9 cellular contexts compared by ENCODE assay signal in genomic region chr9:129142536-129142935, GRCh38. TPM values are rescaled to one million over a fixed set of nuclear protein-coding genes. Genes with fewer than 3 reads are reported as not detected.
DNase-seq lines count a peak whose midpoint lies in the region; ATAC-seq, FAIRE-seq and TF ChIP-seq lines count a peak whose summit lies in the region.
"Had no signal": no experiment of that assay in that cellular context is flagged by ENCODE, and none has a peak within 500 bp of the region (broad histone marks: within the 10 kb centered on the region; RNA-seq: fewer than 3 reads in every experiment).

No MANE protein-coding gene starts in this region.

- ATAC-seq in activated CD8-positive, alpha-beta memory T cell treated with anti-CD3 and anti-CD28 coated beads, Interleukin-2, amount 10 ng/mL, durations not matched to agents 7 days and 5 days, result no peak

- no peak for TF ChIP-seq EP300 in transverse colon (IDR thresholded peaks at IDR 0.05; ENCODE audit: low read depth)

- H3K27me3 ChIP-seq in mucosa of rectum (ENCODE audit: control insufficient read depth in 2 of 2, insufficient read depth in 2 of 2, low read length in 2 of 2), result no peaks in the 10 kb centered on the region
- no peaks in the 10 kb centered on the region for H3K27me3 ChIP-seq in transverse colon

- H3K36me3 Mint-ChIP-seq in activated CD8-positive, alpha-beta memory T cell treated with anti-CD3 and anti-CD28 coated beads, Interleukin-2, amount 10 ng/mL, durations not matched to agents 7 days and 5 days, result peaks cover 11% of the 10 kb centered on the region

- H3K27me3 Mint-ChIP-seq in activated CD8-positive, alpha-beta memory T cell treated with anti-CD3 and anti-CD28 coated beads, Interleukin-2, amount 10 ng/mL, durations not matched to agents 7 days and 5 days, result no peaks in the 10 kb centered on the region

- H3K36me3 ChIP-seq in mucosa of rectum (ENCODE audit: control insufficient read depth in 2 of 2, insufficient read depth in 2 of 2, low read length in 2 of 2) (peaks cover 2 to 16% of the 10 kb centered on the region in 2 donors), transverse colon (no peaks in the 10 kb centered on the region)

- no peak overlapping the region for H3K4me3 Mint-ChIP-seq in activated CD8-positive, alpha-beta memory T cell treated with anti-CD3 and anti-CD28 coated beads, Interleukin-2, amount 10 ng/mL, durations not matched to agents 7 days and 5 days

- peaks cover 46 to 62% of the 10 kb centered on the region in 2 donors for H3K4me1 ChIP-seq in mucosa of rectum (ENCODE audit: control insufficient read depth in 2 of 2, insufficient read depth in 2 of 2, low read length in 2 of 2)
- peaks cover 53 to 95% (median 81%) of the 10 kb centered on the region in 4 donors for H3K4me1 ChIP-seq in transverse colon

- H3K4me3 ChIP-seq in mucosa of rectum (ENCODE audit: low read length in 2 of 2), result peak overlapping the region in 1 of 2 donors; percentile 7
- H3K4me3 ChIP-seq in transverse colon, result no peak overlapping the region
- H3K4me3 ChIP-seq: mucosa of descending colon had no signal

- WGBS in transverse colon (ENCODE audit: low coverage in 1 of 2), 2 donors, result 60% methylated on average over 7 of the region's 7 CpGs; no CpG with 5 or more reads in 1 of the 2 donors

- no peaks in the 10 kb centered on the region for H3K9me3 Mint-ChIP-seq in activated CD8-positive, alpha-beta memory T cell treated with anti-CD3 and anti-CD28 coated beads, Interleukin-2, amount 10 ng/mL, durations not matched to agents 7 days and 5 days (ENCODE audit: low read depth)

- no peak for FAIRE-seq in HTR-8/SVneo (lab: Jason Lieb, UNC)

- DNase-seq in activated CD8-positive, alpha-beta memory T cell treated with anti-CD3 and anti-CD28 coated beads, Interleukin-2, amount 10 ng/mL, durations not matched to agents 7 days and 5 days, result no peak
- no peak for DNase-seq in activated CD8-positive, alpha-beta memory T cell treated with anti-CD3 and anti-CD28 coated beads for 24 hours
- DNase-seq in transverse colon, result no peak
- DNase-seq in HTR-8/SVneo (ENCODE audit: insufficient read length, low spot score), result no peak
- DNase-seq in AML-193 (lab: John Stamatoyannopoulos, UW), result no peak
- DNase-seq in GF-D8 (lab: John Stamatoyannopoulos, UW), result no peak

- H3K9me3 ChIP-seq in mucosa of rectum (ENCODE audit: control insufficient read depth in 2 of 2, low read length in 2 of 2) (no peaks in the 10 kb centered on the region), transverse colon (no peaks in the 10 kb centered on the region)
- H3K9me3 ChIP-seq: mucosa of descending colon had no signal

- TF ChIP-seq CTCF in transverse colon (IDR thresholded peaks at IDR 0.05), result no peak

- CTCF ChIA-PET in activated CD8-positive, alpha-beta memory T cell treated with anti-CD3 and anti-CD28 coated beads, Interleukin-2, amount 10 ng/mL, durations not matched to agents 7 days and 5 days (lab: Charles Lee), result interaction anchor here (0.5 to 14.9 kb wide), 42 partner anchors 10 to 1063 kb away, joined by 3 to 254 read pairs (median 4); partner anchors contain the start of genes C9orf50, CRAT, IER5L and NTMT1

- TF ChIP-seq POLR2A in transverse colon (IDR thresholded peaks at IDR 0.05), result no peak

- in situ Hi-C loops in transverse colon (cut with MboI; ENCODE audit: low pct_ligation_motif_present in 1 of 4, low pct_unique_long_range_greater_than_20kb in 1 of 4, low sequenced_read_pairs in 3 of 4), result loop anchor here in 2 of 4 donors (25.0 kb wide), 1 partner anchor 645 kb away; no protein-coding TSS in a partner anchor

- peaks cover 45% of the 10 kb centered on the region for H3K4me1 Mint-ChIP-seq in activated CD8-positive, alpha-beta memory T cell treated with anti-CD3 and anti-CD28 coated beads, Interleukin-2, amount 10 ng/mL, durations not matched to agents 7 days and 5 days

- H3K27ac ChIP-seq in cingulate gyrus (ENCODE audit: low read depth, low read length), result peak overlapping the region; percentile 100
- H3K27ac ChIP-seq in mucosa of rectum (ENCODE audit: low read depth in 2 of 2, low read length in 2 of 2), result peak overlapping the region; percentile 77 to 99
- H3K27ac ChIP-seq in transverse colon, result peak overlapping the region; percentile 99 to 100 (median 100)

- intact Hi-C loops in transverse colon (cut with DNase I; ENCODE audit: low total_unique reads), result loop anchor here (5.0 kb wide), 2 partner anchors 35 to 350 kb away; partner anchors contain the start of gene IER5L

- H3K27ac Mint-ChIP-seq in activated CD8-positive, alpha-beta memory T cell treated with anti-CD3 and anti-CD28 coated beads, Interleukin-2, amount 10 ng/mL, durations not matched to agents 7 days and 5 days, result peak overlapping the region; percentile 39

- H3K9ac ChIP-seq in mucosa of rectum (ENCODE audit: low read depth in 1 of 2, low read length in 2 of 2), result no peak overlapping the region

RNA-seq across cellular contexts. Expression of gene PTPA, which starts 31.3 kb away (rescaled TPM):
- 100 to 1,000 TPM; 115 to 129 TPM for total RNA-seq in activated CD8-positive, alpha-beta memory T cell treated with anti-CD3 and anti-CD28 coated beads, Interleukin-2, amount 10 ng/mL, durations not matched to agents 7 days and 5 days
- total RNA-seq in transverse colon, result 100 to 1,000 TPM in 1 of 4 donors, 10 to 100 TPM in 3; 37.4 to 241 (median 66.5) TPM

RNA-seq across cellular contexts. Expression of gene CRAT, which starts 31.9 kb away (rescaled TPM):
- 10 to 100 TPM; 14.1 to 17.6 TPM for total RNA-seq in activated CD8-positive, alpha-beta memory T cell treated with anti-CD3 and anti-CD28 coated beads, Interleukin-2, amount 10 ng/mL, durations not matched to agents 7 days and 5 days
- 100 to 1,000 TPM; 124 to 161 (median 136) TPM for total RNA-seq in transverse colon

RNA-seq across cellular contexts. Expression of gene IER5L, which starts 35.5 kb away (rescaled TPM):
- 1 to 10 TPM; 4.9 to 6.1 TPM for total RNA-seq in activated CD8-positive, alpha-beta memory T cell treated with anti-CD3 and anti-CD28 coated beads, Interleukin-2, amount 10 ng/mL, durations not matched to agents 7 days and 5 days
- total RNA-seq in transverse colon, result 1 to 10 TPM; 1.8 to 6.5 (median 5.2) TPM

Comparison
In these comparisons a context has a peak if more than half of its experiments do, and no peak if none do; other contexts are left out.
1. RNA of gene CRAT, which starts 31.9 kb away (total RNA-seq): 124 to 161 TPM in transverse colon; 14.1 to 17.6 TPM in activated CD8-positive, alpha-beta memory T cell treated with anti-CD3 and anti-CD28 coated beads, Interleukin-2, amount 10 ng/mL, durations not matched to agents 7 days and 5 days; every median in the first group is over 4 times any median in the second.
2. Peak in every context shown above with its lines, with median percentiles within 50 percentile points of each other: H3K27ac ChIP-seq.